In genomic region chr2:218028562-218029348, GRCh38 we compare ENCODE assay signal across 19 cellular contexts. TPM values are rescaled to one million over a fixed set of nuclear protein-coding genes. Genes with fewer than 3 reads are reported as not detected.
DNase-seq lines count a peak whose midpoint lies in the region; ATAC-seq, FAIRE-seq and TF ChIP-seq lines count a peak whose summit lies in the region.
"Had no signal": no experiment of that assay in that cellular context is flagged by ENCODE, and none has a peak within 500 bp of the region (broad histone marks: within the 10 kb centered on the region; RNA-seq: fewer than 3 reads in every experiment).

No MANE protein-coding gene starts in this region.

- TF ChIP-seq CTCF in epithelial cell of esophagus (IDR thresholded peaks at IDR 0.05; ENCODE audit: insufficient read depth, low read depth, low read length, missing control alignments) = no peak

- no peak overlapping the region for H2AFZ ChIP-seq in neuronal stem cell (ENCODE audit: low read length)

- no peak overlapping the region for H3K23ac ChIP-seq in neuronal stem cell (ENCODE audit: low read depth, low read length, poor library complexity)

- no peaks in the 10 kb centered on the region for H4K20me1 ChIP-seq in BLaER1

- H3K14ac ChIP-seq in neuronal stem cell (ENCODE audit: low read length) = no peak overlapping the region

- H2AK5ac ChIP-seq in neuronal stem cell (ENCODE audit: low read depth, low read length) = peak overlapping the region; percentile 22

- no peak overlapping the region for H3K18ac ChIP-seq in neuronal stem cell (ENCODE audit: low read length)

- no peak for TF ChIP-seq POLR2A in GM12891 (IDR thresholded peaks at IDR 0.05; ENCODE audit: low read depth, low read length)

- no peaks in the 10 kb centered on the region for H3K9me3 ChIP-seq in BLaER1
- H3K9me3 ChIP-seq in neuronal stem cell (replicated peaks in 1 of 2; ENCODE audit: control insufficient read depth in 2 of 2, insufficient read depth in 1 of 2, low read depth in 1 of 2, low read length in 2 of 2) = no peaks in the 10 kb centered on the region
- H3K9me3 ChIP-seq: ovary had no signal

- no peak overlapping the region for H4K91ac ChIP-seq in neuronal stem cell (ENCODE audit: low read depth, low read length, poor library complexity)

- peak overlapping the region; percentile 74 for H3K27ac ChIP-seq in BLaER1
- H3K27ac ChIP-seq in neuronal stem cell (replicated peaks; ENCODE audit: low read length) = no peak overlapping the region
- H3K27ac ChIP-seq in substantia nigra (ENCODE audit: low read depth, low read length, poor library complexity, severe bottlenecking) = no peak overlapping the region
- H3K27ac ChIP-seq: ovary, SK-N-MC had no signal

- no peak overlapping the region for H2BK15ac ChIP-seq in neuronal stem cell (ENCODE audit: low read length)

- ATAC-seq in HG02973 (IDR thresholded peaks at IDR 0.05; ENCODE audit: unreplicated experiment) = no peak
- ATAC-seq: stimulated activated naive CD8-positive, alpha-beta T cell treated with anti-CD3 and anti-CD28 coated beads, Interleukin-15, Interleukin-2, amounts not matched to agents 100 U/mL and 50 U/mL, for 24 hours had no signal

- H3K9ac ChIP-seq in BLaER1 = no peak overlapping the region
- H3K9ac ChIP-seq in neuronal stem cell (ENCODE audit: low read depth, low read length, poor library complexity) = no peak overlapping the region

- intact Hi-C loops in posterior vena cava (cut with DNase I) = no loop called here

- no peak overlapping the region for H4K8ac ChIP-seq in neuronal stem cell (ENCODE audit: low read depth, low read length)

- no peak for FAIRE-seq in GM12891 (lab: Jason Lieb, UNC)
- FAIRE-seq: colon, D721Med, islet of Langerhans had no signal

- H2BK12ac ChIP-seq in neuronal stem cell (ENCODE audit: low read length) = peak overlapping the region; percentile 53

- H3K4me2 ChIP-seq in BLaER1 (peak overlapping the region; percentile 76), neuronal stem cell (ENCODE audit: insufficient read depth, low read length, poor library complexity, severe bottlenecking) (no peak overlapping the region)

- H3K27me3 ChIP-seq in BLaER1 (no peaks in the 10 kb centered on the region), neuronal stem cell (ENCODE audit: control insufficient read depth in 3 of 3, insufficient read depth in 3 of 3, low read depth in 1 of 3, low read length in 3 of 3) (peaks cover 6 to 41% (median 14%) of the 10 kb centered on the region in 3 experiments)
- H3K27me3 ChIP-seq: ovary had no signal

- H3K4me3 ChIP-seq in BLaER1 (no peak overlapping the region), epithelial cell of esophagus (ENCODE audit: low read length) (no peak overlapping the region), neuronal stem cell (ENCODE audit: low read length in 2 of 2) (no peak overlapping the region)
- H3K4me3 ChIP-seq: ovary, SK-N-MC had no signal

- H2BK5ac ChIP-seq in neuronal stem cell (ENCODE audit: low read length) = no peak overlapping the region

- no CpG with 5 or more reads among the region's 6 CpGs for WGBS in neuronal stem cell (ENCODE audit: extremely low coverage in 2 of 2, insufficient read length in 2 of 2, insufficient replicate concordance in 1 of 2), 2 donors

- peaks cover 100% of the 10 kb centered on the region for H3K4me1 ChIP-seq in BLaER1
- H3K4me1 ChIP-seq in neuronal stem cell (ENCODE audit: control insufficient read depth in 2 of 2, insufficient read depth in 1 of 2, low read depth in 1 of 2, low read length in 2 of 2) = peaks cover 0 to 11% of the 10 kb centered on the region in 2 donors

- H3K36me3 ChIP-seq in BLaER1 (no peaks in the 10 kb centered on the region), neuronal stem cell (replicated peaks in 1 of 2; ENCODE audit: control insufficient read depth in 2 of 2, insufficient read depth in 2 of 2, low read length in 2 of 2) (no peaks in the 10 kb centered on the region)
- H3K36me3 ChIP-seq: ovary had no signal

- H2BK120ac ChIP-seq in neuronal stem cell (ENCODE audit: low read depth, low read length) = peak overlapping the region; percentile 20

- H3K4ac ChIP-seq in neuronal stem cell (ENCODE audit: low read length) = no peak overlapping the region

- H3K79me1 ChIP-seq in neuronal stem cell (ENCODE audit: low read depth, low read length) = peaks cover 2% of the 10 kb centered on the region

- DNase-seq in GM12891 (ENCODE audit: insufficient read length, low spot score) (peak; percentile 2), epithelial cell of esophagus (ENCODE audit: low read depth) (peak; percentile 13), neuronal stem cell (ENCODE audit: low spot score) (no peak), substantia nigra (lab: John Stamatoyannopoulos, UW) (no peak), cerebellum (ENCODE audit: low spot score) (no peak), posterior vena cava (ENCODE audit: low spot score) (no peak)
- DNase-seq: activated CD4-positive, alpha-beta T cell treated with anti-CD3 and anti-CD28 coated beads, Interleukin-2, amount 50 U/mL, for 1 hour; AML-193; erythroblast; KBM-7; NCI-H1417 treated with DMSO at 0.1 percent for 48 hours; stimulated activated naive CD8-positive, alpha-beta T cell treated with anti-CD3 and anti-CD28 coated beads, Interleukin-15, Interleukin-2, amounts not matched to agents 100 U/mL and 50 U/mL, for 24 hours had no signal

TF ChIP-seq in GM12891, 5 proteins besides CTCF, POLR2A, EP300 and RAD21:
- TF ChIP-seq PAX5 (IDR thresholded peaks at IDR 0.05; ENCODE audit: insufficient read depth, low read length, severe bottlenecking) (no peak), TAF1 (IDR thresholded peaks at IDR 0.05; ENCODE audit: low read depth, low read length) (no peak), POU2F2 (IDR thresholded peaks at IDR 0.05; ENCODE audit: low read depth, low read length) (no peak), POLR2AphosphoS5 (IDR thresholded peaks at IDR 0.05; ENCODE audit: low read depth, low read length) (no peak), SPI1 (IDR thresholded peaks at IDR 0.05; ENCODE audit: low read depth, low read length) (no peak)

RNA-seq across cellular contexts. Expression of gene TNS1, which starts 26.0 kb away (rescaled TPM):
- polyA plus RNA-seq in GM12891 (2012; ENCODE audit: low read depth, missing spikeins) = 1.7 TPM
- 1.1 TPM for polyA plus RNA-seq in neuronal stem cell (2013, experiment 1 of 2)
- polyA plus RNA-seq in neuronal stem cell (2013, experiment 2 of 2) = 1.3 TPM
- 18.7 TPM for total RNA-seq in cerebellum
- 1,000 to 10,000 TPM; 1,255 to 1,508 TPM for total RNA-seq in posterior vena cava

RNA-seq across cellular contexts. Expression of gene RUFY4, which starts 40.3 kb away (rescaled TPM):
- polyA plus RNA-seq in GM12891 (2012; ENCODE audit: low read depth, missing spikeins) = 6.0 TPM
- polyA plus RNA-seq in neuronal stem cell (2013, experiment 1 of 2) = not detected
- polyA plus RNA-seq in neuronal stem cell (2013, experiment 2 of 2) = 0.08 TPM
- total RNA-seq in cerebellum (not detected), posterior vena cava (under 1 TPM in 1 of 2 donors, not detected in 1; 0.14 TPM)

Comparison
In these comparisons a context has a peak if more than half of its experiments do, and no peak if none do; other contexts are left out.
1. DNase-seq: peak in GM12891 (single experiment) and epithelial cell of esophagus (single experiment); none in neuronal stem cell (single experiment), substantia nigra (0 of 49), cerebellum (single experiment) and posterior vena cava (single experiment).
2. RNA of gene TNS1, which starts 26.0 kb away (total RNA-seq): 1,255 to 1,508 TPM in posterior vena cava; 18.7 TPM in cerebellum (single experiment); every median in the first group is over 10 times any median in the second.